ENCODE assay signal across 1 cellular context in the genomic region with DNA sequence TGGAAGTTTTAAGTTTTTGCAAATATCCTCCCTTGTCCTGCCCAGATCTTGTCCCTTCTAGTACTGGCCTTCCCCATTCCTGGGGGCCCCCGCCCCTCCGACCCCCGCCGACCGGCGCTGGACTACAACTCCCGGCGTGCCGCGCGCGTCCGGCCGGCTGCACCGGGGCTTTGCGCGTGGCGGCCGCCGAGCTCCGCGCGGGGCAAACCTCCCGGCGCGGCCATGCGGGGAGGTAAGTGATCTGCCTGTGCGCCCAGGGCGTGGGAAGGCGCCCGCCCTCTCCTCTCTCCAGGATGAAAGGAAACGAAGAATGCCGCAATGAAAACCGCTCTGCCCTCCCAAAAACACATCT.
TF ChIP-seq lines count a peak whose summit lies in the region.

No MANE protein-coding gene starts in this region.

TF ChIP-seq in K562, 482 proteins besides CTCF, POLR2A, EP300 and RAD21 (continued from another document and continues in another):
- TF ChIP-seq, protein P1, sequence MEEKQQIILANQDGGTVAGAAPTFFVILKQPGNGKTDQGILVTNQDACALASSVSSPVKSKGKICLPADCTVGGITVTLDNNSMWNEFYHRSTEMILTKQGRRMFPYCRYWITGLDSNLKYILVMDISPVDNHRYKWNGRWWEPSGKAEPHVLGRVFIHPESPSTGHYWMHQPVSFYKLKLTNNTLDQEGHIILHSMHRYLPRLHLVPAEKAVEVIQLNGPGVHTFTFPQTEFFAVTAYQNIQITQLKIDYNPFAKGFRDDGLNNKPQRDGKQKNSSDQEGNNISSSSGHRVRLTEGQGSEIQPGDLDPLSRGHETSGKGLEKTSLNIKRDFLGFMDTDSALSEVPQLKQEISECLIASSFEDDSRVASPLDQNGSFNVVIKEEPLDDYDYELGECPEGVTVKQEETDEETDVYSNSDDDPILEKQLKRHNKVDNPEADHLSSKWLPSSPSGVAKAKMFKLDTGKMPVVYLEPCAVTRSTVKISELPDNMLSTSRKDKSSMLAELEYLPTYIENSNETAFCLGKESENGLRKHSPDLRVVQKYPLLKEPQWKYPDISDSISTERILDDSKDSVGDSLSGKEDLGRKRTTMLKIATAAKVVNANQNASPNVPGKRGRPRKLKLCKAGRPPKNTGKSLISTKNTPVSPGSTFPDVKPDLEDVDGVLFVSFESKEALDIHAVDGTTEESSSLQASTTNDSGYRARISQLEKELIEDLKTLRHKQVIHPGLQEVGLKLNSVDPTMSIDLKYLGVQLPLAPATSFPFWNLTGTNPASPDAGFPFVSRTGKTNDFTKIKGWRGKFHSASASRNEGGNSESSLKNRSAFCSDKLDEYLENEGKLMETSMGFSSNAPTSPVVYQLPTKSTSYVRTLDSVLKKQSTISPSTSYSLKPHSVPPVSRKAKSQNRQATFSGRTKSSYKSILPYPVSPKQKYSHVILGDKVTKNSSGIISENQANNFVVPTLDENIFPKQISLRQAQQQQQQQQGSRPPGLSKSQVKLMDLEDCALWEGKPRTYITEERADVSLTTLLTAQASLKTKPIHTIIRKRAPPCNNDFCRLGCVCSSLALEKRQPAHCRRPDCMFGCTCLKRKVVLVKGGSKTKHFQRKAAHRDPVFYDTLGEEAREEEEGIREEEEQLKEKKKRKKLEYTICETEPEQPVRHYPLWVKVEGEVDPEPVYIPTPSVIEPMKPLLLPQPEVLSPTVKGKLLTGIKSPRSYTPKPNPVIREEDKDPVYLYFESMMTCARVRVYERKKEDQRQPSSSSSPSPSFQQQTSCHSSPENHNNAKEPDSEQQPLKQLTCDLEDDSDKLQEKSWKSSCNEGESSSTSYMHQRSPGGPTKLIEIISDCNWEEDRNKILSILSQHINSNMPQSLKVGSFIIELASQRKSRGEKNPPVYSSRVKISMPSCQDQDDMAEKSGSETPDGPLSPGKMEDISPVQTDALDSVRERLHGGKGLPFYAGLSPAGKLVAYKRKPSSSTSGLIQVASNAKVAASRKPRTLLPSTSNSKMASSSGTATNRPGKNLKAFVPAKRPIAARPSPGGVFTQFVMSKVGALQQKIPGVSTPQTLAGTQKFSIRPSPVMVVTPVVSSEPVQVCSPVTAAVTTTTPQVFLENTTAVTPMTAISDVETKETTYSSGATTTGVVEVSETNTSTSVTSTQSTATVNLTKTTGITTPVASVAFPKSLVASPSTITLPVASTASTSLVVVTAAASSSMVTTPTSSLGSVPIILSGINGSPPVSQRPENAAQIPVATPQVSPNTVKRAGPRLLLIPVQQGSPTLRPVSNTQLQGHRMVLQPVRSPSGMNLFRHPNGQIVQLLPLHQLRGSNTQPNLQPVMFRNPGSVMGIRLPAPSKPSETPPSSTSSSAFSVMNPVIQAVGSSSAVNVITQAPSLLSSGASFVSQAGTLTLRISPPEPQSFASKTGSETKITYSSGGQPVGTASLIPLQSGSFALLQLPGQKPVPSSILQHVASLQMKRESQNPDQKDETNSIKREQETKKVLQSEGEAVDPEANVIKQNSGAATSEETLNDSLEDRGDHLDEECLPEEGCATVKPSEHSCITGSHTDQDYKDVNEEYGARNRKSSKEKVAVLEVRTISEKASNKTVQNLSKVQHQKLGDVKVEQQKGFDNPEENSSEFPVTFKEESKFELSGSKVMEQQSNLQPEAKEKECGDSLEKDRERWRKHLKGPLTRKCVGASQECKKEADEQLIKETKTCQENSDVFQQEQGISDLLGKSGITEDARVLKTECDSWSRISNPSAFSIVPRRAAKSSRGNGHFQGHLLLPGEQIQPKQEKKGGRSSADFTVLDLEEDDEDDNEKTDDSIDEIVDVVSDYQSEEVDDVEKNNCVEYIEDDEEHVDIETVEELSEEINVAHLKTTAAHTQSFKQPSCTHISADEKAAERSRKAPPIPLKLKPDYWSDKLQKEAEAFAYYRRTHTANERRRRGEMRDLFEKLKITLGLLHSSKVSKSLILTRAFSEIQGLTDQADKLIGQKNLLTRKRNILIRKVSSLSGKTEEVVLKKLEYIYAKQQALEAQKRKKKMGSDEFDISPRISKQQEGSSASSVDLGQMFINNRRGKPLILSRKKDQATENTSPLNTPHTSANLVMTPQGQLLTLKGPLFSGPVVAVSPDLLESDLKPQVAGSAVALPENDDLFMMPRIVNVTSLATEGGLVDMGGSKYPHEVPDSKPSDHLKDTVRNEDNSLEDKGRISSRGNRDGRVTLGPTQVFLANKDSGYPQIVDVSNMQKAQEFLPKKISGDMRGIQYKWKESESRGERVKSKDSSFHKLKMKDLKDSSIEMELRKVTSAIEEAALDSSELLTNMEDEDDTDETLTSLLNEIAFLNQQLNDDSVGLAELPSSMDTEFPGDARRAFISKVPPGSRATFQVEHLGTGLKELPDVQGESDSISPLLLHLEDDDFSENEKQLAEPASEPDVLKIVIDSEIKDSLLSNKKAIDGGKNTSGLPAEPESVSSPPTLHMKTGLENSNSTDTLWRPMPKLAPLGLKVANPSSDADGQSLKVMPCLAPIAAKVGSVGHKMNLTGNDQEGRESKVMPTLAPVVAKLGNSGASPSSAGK (IDR thresholded peaks at IDR 0.05), result 0 out of 2 replicates have a peak, but pooled peaks have one; percentile 22
- no peak for TF ChIP-seq ERF (CRISPR knock-in tag; IDR thresholded peaks at IDR 0.05)
- TF ChIP-seq POLR2H (tag; IDR thresholded peaks at IDR 0.05; ENCODE audit: low read depth), result peak; percentile 36; the same call in 1 of the 2 replicates
- peak in 2 of 3 experiments; percentile 85 to 90 for TF ChIP-seq YY1 (IDR thresholded peaks at IDR 0.05; ENCODE audit: borderline replicate concordance in 1 of 3, control insufficient read depth in 1 of 3, extremely low read depth in 1 of 3, insufficient read depth in 3 of 3, insufficient read length in 1 of 3, insufficient replicate concordance in 2 of 3, low read depth in 1 of 3, low read length in 2 of 3)
- TF ChIP-seq ZBED1 (IDR thresholded peaks at IDR 0.05), result 0 out of 2 replicates have a peak, but pooled peaks have one; percentile 44
- no peak for TF ChIP-seq CEBPG (CRISPR knock-in tag; IDR thresholded peaks at IDR 0.05)
- no peak for TF ChIP-seq CEBPG (tag; conservative IDR thresholded peaks at IDR 0.05 in 1 of 2, IDR thresholded peaks at IDR 0.05 in 1 of 2)
- no peak for TF ChIP-seq ESRRA (IDR thresholded peaks at IDR 0.05; ENCODE audit: borderline replicate concordance, low read depth)
- TF ChIP-seq, protein P2, sequence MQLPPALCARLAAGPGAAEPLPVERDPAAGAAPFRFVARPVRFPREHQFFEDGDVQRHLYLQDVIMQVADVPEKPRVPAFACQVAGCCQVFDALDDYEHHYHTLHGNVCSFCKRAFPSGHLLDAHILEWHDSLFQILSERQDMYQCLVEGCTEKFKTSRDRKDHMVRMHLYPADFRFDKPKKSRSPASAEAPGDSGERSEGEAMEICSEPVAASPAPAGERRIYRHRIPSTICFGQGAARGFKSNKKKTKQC (CRISPR knock-in tag; IDR thresholded peaks at IDR 0.05), result peak; percentile 69
- TF ChIP-seq IRF2 (CRISPR knock-in tag; IDR thresholded peaks at IDR 0.05), result no peak
- TF ChIP-seq, protein P3, sequence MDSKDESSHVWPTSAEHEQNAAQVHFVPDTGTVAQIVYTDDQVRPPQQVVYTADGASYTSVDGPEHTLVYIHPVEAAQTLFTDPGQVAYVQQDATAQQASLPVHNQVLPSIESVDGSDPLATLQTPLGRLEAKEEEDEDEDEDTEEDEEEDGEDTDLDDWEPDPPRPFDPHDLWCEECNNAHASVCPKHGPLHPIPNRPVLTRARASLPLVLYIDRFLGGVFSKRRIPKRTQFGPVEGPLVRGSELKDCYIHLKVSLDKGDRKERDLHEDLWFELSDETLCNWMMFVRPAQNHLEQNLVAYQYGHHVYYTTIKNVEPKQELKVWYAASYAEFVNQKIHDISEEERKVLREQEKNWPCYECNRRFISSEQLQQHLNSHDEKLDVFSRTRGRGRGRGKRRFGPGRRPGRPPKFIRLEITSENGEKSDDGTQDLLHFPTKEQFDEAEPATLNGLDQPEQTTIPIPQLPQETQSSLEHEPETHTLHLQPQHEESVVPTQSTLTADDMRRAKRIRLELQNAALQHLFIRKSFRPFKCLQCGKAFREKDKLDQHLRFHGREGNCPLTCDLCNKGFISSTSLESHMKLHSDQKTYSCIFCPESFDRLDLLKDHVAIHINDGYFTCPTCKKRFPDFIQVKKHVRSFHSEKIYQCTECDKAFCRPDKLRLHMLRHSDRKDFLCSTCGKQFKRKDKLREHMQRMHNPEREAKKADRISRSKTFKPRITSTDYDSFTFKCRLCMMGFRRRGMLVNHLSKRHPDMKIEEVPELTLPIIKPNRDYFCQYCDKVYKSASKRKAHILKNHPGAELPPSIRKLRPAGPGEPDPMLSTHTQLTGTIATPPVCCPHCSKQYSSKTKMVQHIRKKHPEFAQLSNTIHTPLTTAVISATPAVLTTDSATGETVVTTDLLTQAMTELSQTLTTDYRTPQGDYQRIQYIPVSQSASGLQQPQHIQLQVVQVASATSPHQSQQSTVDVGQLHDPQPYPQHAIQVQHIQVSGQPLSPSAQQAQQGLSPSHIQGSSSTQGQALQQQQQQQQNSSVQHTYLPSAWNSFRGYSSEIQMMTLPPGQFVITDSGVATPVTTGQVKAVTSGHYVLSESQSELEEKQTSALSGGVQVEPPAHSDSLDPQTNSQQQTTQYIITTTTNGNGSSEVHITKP (IDR thresholded peaks at IDR 0.05; ENCODE audit: partially characterized antibody), result peak; percentile 70
- no peak for TF ChIP-seq FOSL1 (tag; conservative IDR thresholded peaks at IDR 0.05)
- peak; percentile 78; the same call in 1 of the 2 replicates for TF ChIP-seq PHF8 (IDR thresholded peaks at IDR 0.05; ENCODE audit: borderline replicate concordance, low read length)
- no peak for TF ChIP-seq ZC3H4 (CRISPR knock-in tag; IDR thresholded peaks at IDR 0.05; ENCODE audit: borderline replicate concordance)
- peak in 1 of 2 experiments; percentile 64; a peak in 3 of 4 replicates for TF ChIP-seq NRF1 (conservative IDR thresholded peaks at IDR 0.05 in 1 of 2, IDR thresholded peaks at IDR 0.05 in 1 of 2)
- TF ChIP-seq ZBTB7A (IDR thresholded peaks at IDR 0.05; ENCODE audit: borderline replicate concordance, control insufficient read depth, low read depth, low read length), result peak; percentile 95
- no peak for TF ChIP-seq BMI1 (IDR thresholded peaks at IDR 0.05; ENCODE audit: low read length)
- TF ChIP-seq RBM14 (IDR thresholded peaks at IDR 0.05; ENCODE audit: borderline replicate concordance, insufficient read depth, low read depth, low read length), result no peak
- TF ChIP-seq ZFP36 (IDR thresholded peaks at IDR 0.05; ENCODE audit: low read depth, low read length, partially characterized antibody), result no peak
- TF ChIP-seq, protein P4, sequence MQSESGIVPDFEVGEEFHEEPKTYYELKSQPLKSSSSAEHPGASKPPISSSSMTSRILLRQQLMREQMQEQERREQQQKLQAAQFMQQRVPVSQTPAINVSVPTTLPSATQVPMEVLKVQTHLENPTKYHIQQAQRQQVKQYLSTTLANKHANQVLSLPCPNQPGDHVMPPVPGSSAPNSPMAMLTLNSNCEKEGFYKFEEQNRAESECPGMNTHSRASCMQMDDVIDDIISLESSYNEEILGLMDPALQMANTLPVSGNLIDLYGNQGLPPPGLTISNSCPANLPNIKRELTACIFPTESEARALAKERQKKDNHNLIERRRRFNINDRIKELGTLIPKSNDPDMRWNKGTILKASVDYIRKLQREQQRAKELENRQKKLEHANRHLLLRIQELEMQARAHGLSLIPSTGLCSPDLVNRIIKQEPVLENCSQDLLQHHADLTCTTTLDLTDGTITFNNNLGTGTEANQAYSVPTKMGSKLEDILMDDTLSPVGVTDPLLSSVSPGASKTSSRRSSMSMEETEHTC (IDR thresholded peaks at IDR 0.05), result 0 out of 2 replicates have a peak, but pooled peaks have one; percentile 26
- peak; percentile 46; the same call in 1 of the 2 replicates for TF ChIP-seq MBD2 (IDR thresholded peaks at IDR 0.05; ENCODE audit: borderline replicate concordance, low read depth)
- TF ChIP-seq, protein P5, sequence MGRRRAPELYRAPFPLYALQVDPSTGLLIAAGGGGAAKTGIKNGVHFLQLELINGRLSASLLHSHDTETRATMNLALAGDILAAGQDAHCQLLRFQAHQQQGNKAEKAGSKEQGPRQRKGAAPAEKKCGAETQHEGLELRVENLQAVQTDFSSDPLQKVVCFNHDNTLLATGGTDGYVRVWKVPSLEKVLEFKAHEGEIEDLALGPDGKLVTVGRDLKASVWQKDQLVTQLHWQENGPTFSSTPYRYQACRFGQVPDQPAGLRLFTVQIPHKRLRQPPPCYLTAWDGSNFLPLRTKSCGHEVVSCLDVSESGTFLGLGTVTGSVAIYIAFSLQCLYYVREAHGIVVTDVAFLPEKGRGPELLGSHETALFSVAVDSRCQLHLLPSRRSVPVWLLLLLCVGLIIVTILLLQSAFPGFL (CRISPR knock-in tag; IDR thresholded peaks at IDR 0.05), result no peak
- no peak for TF ChIP-seq SRSF1 (IDR thresholded peaks at IDR 0.05; ENCODE audit: low read depth, low read length)
- TF ChIP-seq, protein P6, sequence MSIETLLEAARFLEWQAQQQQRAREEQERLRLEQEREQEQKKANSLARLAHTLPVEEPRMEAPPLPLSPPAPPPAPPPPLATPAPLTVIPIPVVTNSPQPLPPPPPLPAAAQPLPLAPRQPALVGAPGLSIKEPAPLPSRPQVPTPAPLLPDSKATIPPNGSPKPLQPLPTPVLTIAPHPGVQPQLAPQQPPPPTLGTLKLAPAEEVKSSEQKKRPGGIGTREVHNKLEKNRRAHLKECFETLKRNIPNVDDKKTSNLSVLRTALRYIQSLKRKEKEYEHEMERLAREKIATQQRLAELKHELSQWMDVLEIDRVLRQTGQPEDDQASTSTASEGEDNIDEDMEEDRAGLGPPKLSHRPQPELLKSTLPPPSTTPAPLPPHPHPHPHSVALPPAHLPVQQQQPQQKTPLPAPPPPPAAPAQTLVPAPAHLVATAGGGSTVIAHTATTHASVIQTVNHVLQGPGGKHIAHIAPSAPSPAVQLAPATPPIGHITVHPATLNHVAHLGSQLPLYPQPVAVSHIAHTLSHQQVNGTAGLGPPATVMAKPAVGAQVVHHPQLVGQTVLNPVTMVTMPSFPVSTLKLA (conservative IDR thresholded peaks at IDR 0.05), result no peak; a peak in 1 of 4 replicates
- no peak for TF ChIP-seq LCOR (CRISPR knock-in tag; IDR thresholded peaks at IDR 0.05)
- TF ChIP-seq, protein P7, sequence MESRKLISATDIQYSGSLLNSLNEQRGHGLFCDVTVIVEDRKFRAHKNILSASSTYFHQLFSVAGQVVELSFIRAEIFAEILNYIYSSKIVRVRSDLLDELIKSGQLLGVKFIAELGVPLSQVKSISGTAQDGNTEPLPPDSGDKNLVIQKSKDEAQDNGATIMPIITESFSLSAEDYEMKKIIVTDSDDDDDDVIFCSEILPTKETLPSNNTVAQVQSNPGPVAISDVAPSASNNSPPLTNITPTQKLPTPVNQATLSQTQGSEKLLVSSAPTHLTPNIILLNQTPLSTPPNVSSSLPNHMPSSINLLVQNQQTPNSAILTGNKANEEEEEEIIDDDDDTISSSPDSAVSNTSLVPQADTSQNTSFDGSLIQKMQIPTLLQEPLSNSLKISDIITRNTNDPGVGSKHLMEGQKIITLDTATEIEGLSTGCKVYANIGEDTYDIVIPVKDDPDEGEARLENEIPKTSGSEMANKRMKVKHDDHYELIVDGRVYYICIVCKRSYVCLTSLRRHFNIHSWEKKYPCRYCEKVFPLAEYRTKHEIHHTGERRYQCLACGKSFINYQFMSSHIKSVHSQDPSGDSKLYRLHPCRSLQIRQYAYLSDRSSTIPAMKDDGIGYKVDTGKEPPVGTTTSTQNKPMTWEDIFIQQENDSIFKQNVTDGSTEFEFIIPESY (CRISPR knock-in tag; IDR thresholded peaks at IDR 0.05), result no peak
- TF ChIP-seq POLR2B (IDR thresholded peaks at IDR 0.05; ENCODE audit: low read depth, partially characterized antibody), result peak; percentile 58
- TF ChIP-seq GATAD2B (IDR thresholded peaks at IDR 0.05; ENCODE audit: borderline replicate concordance), result peak; percentile 80; the same call in 1 of the 2 replicates
